Comparison of ENCODE assay signal across 8 cellular contexts in genomic region chr2:27891063-27891819, GRCh38. TPM values are rescaled to one million over a fixed set of nuclear protein-coding genes. Genes with fewer than 3 reads are reported as not detected.
DNase-seq lines count a peak whose midpoint lies in the region; ATAC-seq and TF ChIP-seq lines count a peak whose summit lies in the region.

No MANE protein-coding gene starts in this region.

- no peaks in the 10 kb centered on the region for H3K9me2 ChIP-seq in SU-DHL-6 (replicated peaks; ENCODE audit: insufficient read depth, low read length)

- no peaks in the 10 kb centered on the region for H3K36me3 ChIP-seq in SU-DHL-6 (ENCODE audit: low read length)
- H3K36me3 ChIP-seq in trophoblast cell (ENCODE audit: control insufficient read depth in 1 of 2, insufficient read depth in 2 of 2, low read length in 2 of 2): peaks cover 2 to 3% of the 10 kb centered on the region in 2 experiments

- H3K36me3 Mint-ChIP-seq in activated naive CD8-positive, alpha-beta T cell treated with anti-CD3 and anti-CD28 coated beads, Interleukin-2, amount 10 ng/mL, durations not matched to agents 7 days and 5 days: peaks cover 23% of the 10 kb centered on the region
- H3K36me3 Mint-ChIP-seq in type B pancreatic cell: peaks cover 8% of the 10 kb centered on the region

- no peaks in the 10 kb centered on the region for H4K20me1 ChIP-seq in SU-DHL-6 (ENCODE audit: low read depth, low read length)

- peaks cover 41% of the 10 kb centered on the region for H3K4me1 Mint-ChIP-seq in activated naive CD8-positive, alpha-beta T cell treated with anti-CD3 and anti-CD28 coated beads, Interleukin-2, amount 10 ng/mL, durations not matched to agents 7 days and 5 days
- H3K4me1 Mint-ChIP-seq in type B pancreatic cell (ENCODE audit: unreplicated experiment): peaks cover 26% of the 10 kb centered on the region

- peak overlapping the region; percentile 99 for H3K27ac Mint-ChIP-seq in activated naive CD8-positive, alpha-beta T cell treated with anti-CD3 and anti-CD28 coated beads, Interleukin-2, amount 10 ng/mL, durations not matched to agents 7 days and 5 days
- H3K27ac Mint-ChIP-seq in type B pancreatic cell: peak overlapping the region; percentile 99

- H2AK5ac ChIP-seq in trophoblast cell (ENCODE audit: low read length): no peak overlapping the region

- H3K9ac ChIP-seq in SU-DHL-6 (ENCODE audit: low read length) (peak overlapping the region; percentile 77), trophoblast cell (ENCODE audit: low read length) (peak overlapping the region; percentile 79)

- H3K18ac ChIP-seq in trophoblast cell (ENCODE audit: low read length): peak overlapping the region; percentile 71

- no peaks in the 10 kb centered on the region for H3K9me3 ChIP-seq in SU-DHL-6 (ENCODE audit: insufficient read depth, low read length)
- H3K9me3 ChIP-seq in trophoblast cell (ENCODE audit: insufficient read depth, low read depth, low read length): no peaks in the 10 kb centered on the region

- H3K27me3 Mint-ChIP-seq in activated naive CD8-positive, alpha-beta T cell treated with anti-CD3 and anti-CD28 coated beads, Interleukin-2, amount 10 ng/mL, durations not matched to agents 7 days and 5 days: no peaks in the 10 kb centered on the region
- peaks cover 3% of the 10 kb centered on the region for H3K27me3 Mint-ChIP-seq in type B pancreatic cell

- H3K4me2 ChIP-seq in SU-DHL-6 (ENCODE audit: low read depth, low read length, poor library complexity, severe bottlenecking) (peak overlapping the region; percentile 56), trophoblast cell (ENCODE audit: low read length) (peak overlapping the region; percentile 66)

- peaks cover 22% of the 10 kb centered on the region for H3F3A ChIP-seq in SU-DHL-6 (ENCODE audit: insufficient read depth)

- H3K27ac ChIP-seq in C4-2B (peak overlapping the region; percentile 83), SU-DHL-6 (ENCODE audit: low read depth, low read length) (peak overlapping the region; percentile 69), trophoblast cell (ENCODE audit: low read depth, low read length) (peak overlapping the region; percentile 41)

- peak overlapping the region; percentile 34 for H2BK12ac ChIP-seq in trophoblast cell (ENCODE audit: low read length)

- TF ChIP-seq CTCF in C4-2B (conservative IDR thresholded peaks at IDR 0.05) (no peak), SU-DHL-6 (IDR thresholded peaks at IDR 0.05; ENCODE audit: insufficient read depth, low read length, poor library complexity, severe bottlenecking) (no peak), type B pancreatic cell (conservative IDR thresholded peaks at IDR 0.05) (no peak)

- peaks cover 12% of the 10 kb centered on the region for H3K79me1 ChIP-seq in trophoblast cell (ENCODE audit: low read length)

- WGBS in trophoblast cell (ENCODE audit: extremely low coverage, insufficient coverage, insufficient read length): no CpG with 5 or more reads among the region's 21 CpGs

- ATAC-seq in GM21381 (IDR thresholded peaks at IDR 0.05; ENCODE audit: unreplicated experiment) (peak; percentile 22), Right ventricle myocardium inferior (peak; percentile 30)
- ATAC-seq in activated naive CD8-positive, alpha-beta T cell treated with anti-CD3 and anti-CD28 coated beads, Interleukin-2, amount 10 ng/mL, durations not matched to agents 7 days and 5 days (ENCODE audit: low read depth): no peak

- H3K14ac ChIP-seq in trophoblast cell (ENCODE audit: low read length): peak overlapping the region; percentile 65

- peak overlapping the region; percentile 91 for H3K4me3 ChIP-seq in Jurkat, Clone E6-1 (ENCODE audit: low read length)
- peak overlapping the region; percentile 73 for H3K4me3 ChIP-seq in SU-DHL-6 (ENCODE audit: insufficient read depth, low read length, poor library complexity, severe bottlenecking)
- H3K4me3 ChIP-seq in trophoblast cell (ENCODE audit: low read depth, low read length): peak overlapping the region; percentile 90

- peak overlapping the region; percentile 1 for H2BK5ac ChIP-seq in trophoblast cell (ENCODE audit: low read depth, low read length, poor library complexity)

- peaks cover 0 to 6% of the 10 kb centered on the region in 2 experiments for H3K4me1 ChIP-seq in trophoblast cell (ENCODE audit: control insufficient read depth in 1 of 2, insufficient read depth in 2 of 2, low read length in 2 of 2)

- H3K79me2 ChIP-seq in SU-DHL-6 (ENCODE audit: insufficient read depth, low read length) (peaks cover 13% of the 10 kb centered on the region), trophoblast cell (ENCODE audit: control insufficient read depth, insufficient read depth, low read length, poor library complexity) (peaks cover 7% of the 10 kb centered on the region)

- peak overlapping the region; percentile 81 for H4K8ac ChIP-seq in trophoblast cell (ENCODE audit: low read depth, low read length)

- intact Hi-C loops in Right ventricle myocardium inferior (cut with DNase I): loop anchor here (5.0 to 10.0 kb wide), 3 partner anchors 61 to 144 kb away; partner anchors contain the start of gene MRPL33

- H3K4me3 Mint-ChIP-seq in activated naive CD8-positive, alpha-beta T cell treated with anti-CD3 and anti-CD28 coated beads, Interleukin-2, amount 10 ng/mL, durations not matched to agents 7 days and 5 days: peak overlapping the region; percentile 97
- H3K4me3 Mint-ChIP-seq in type B pancreatic cell: peak overlapping the region; percentile 100

- H3K27me3 ChIP-seq in SU-DHL-6 (ENCODE audit: low read length) (no peaks in the 10 kb centered on the region), trophoblast cell (ENCODE audit: insufficient read depth, low read length) (no peaks in the 10 kb centered on the region)

- H3K23ac ChIP-seq in trophoblast cell (ENCODE audit: low read length): no peak overlapping the region

- H2BK120ac ChIP-seq in trophoblast cell (ENCODE audit: insufficient read depth, low read length, poor library complexity): peak overlapping the region; percentile 34

- peak; percentile 71 for DNase-seq in Jurkat, Clone E6-1 (ENCODE audit: low read depth, low spot score)
- peak; percentile 85 for DNase-seq in activated naive CD8-positive, alpha-beta T cell treated with anti-CD3 and anti-CD28 coated beads, Interleukin-2, amount 10 ng/mL, durations not matched to agents 7 days and 5 days
- DNase-seq in Right ventricle myocardium inferior (ENCODE audit: missing footprints) (peak; percentile 90), trophoblast cell (peak; percentile 42 to 67), type B pancreatic cell (ENCODE audit: extremely low spot score, unreplicated experiment) (no peak)

- H3K4ac ChIP-seq in trophoblast cell (ENCODE audit: low read depth, low read length): peak overlapping the region; percentile 9

- H3K9me3 Mint-ChIP-seq in activated naive CD8-positive, alpha-beta T cell treated with anti-CD3 and anti-CD28 coated beads, Interleukin-2, amount 10 ng/mL, durations not matched to agents 7 days and 5 days: no peaks in the 10 kb centered on the region
- H3K9me3 Mint-ChIP-seq in type B pancreatic cell: no peaks in the 10 kb centered on the region

- POLR2A ChIA-PET in activated naive CD8-positive, alpha-beta T cell treated with anti-CD3 and anti-CD28 coated beads, Interleukin-2, amount 10 ng/mL, durations not matched to agents 7 days and 5 days (lab: Charles Lee): interaction anchor here (0.6 to 2.0 kb wide), 10 partner anchors 8 to 518 kb away, joined by 3 to 9 read pairs (median 6); no protein-coding TSS in a partner anchor

- H4K91ac ChIP-seq in trophoblast cell (ENCODE audit: low read depth, low read length): peak overlapping the region; percentile 63

- H2AFZ ChIP-seq in SU-DHL-6 (ENCODE audit: low read depth, low read length, severe bottlenecking) (peak overlapping the region; percentile 79), trophoblast cell (ENCODE audit: insufficient read depth, low read length, poor library complexity) (peak overlapping the region; percentile 68)

- H4K12ac ChIP-seq in trophoblast cell (ENCODE audit: low read depth, low read length): peak overlapping the region; percentile 49

RNA-seq across cellular contexts. Expression of gene BABAM2, which starts 0.7 kb away (rescaled TPM):
- 35.5 TPM for polyA plus RNA-seq in Jurkat, Clone E6-1 (2012; ENCODE audit: insufficient read depth, insufficient read length)
- 10 to 100 TPM; 50.7 to 51.0 TPM for total RNA-seq in activated naive CD8-positive, alpha-beta T cell treated with anti-CD3 and anti-CD28 coated beads, Interleukin-2, amount 10 ng/mL, durations not matched to agents 7 days and 5 days
- total RNA-seq in Right ventricle myocardium inferior: 53.0 TPM
- 27.7 and 29.7 TPM in 2 replicates for polyA plus RNA-seq in trophoblast cell (2013)
- total RNA-seq in type B pancreatic cell (ENCODE audit: low replicate concordance): 26.1 and 30.4 TPM in 2 replicates

RNA-seq across cellular contexts. Expression of gene RBKS, which starts 1.1 kb away (rescaled TPM):
- 1.7 TPM for polyA plus RNA-seq in Jurkat, Clone E6-1 (2012; ENCODE audit: insufficient read depth, insufficient read length)
- 1 to 10 TPM; 2.3 to 3.5 TPM for total RNA-seq in activated naive CD8-positive, alpha-beta T cell treated with anti-CD3 and anti-CD28 coated beads, Interleukin-2, amount 10 ng/mL, durations not matched to agents 7 days and 5 days
- total RNA-seq in Right ventricle myocardium inferior (4.0 TPM), type B pancreatic cell (ENCODE audit: low replicate concordance) (2.6 and 3.2 TPM in 2 replicates)
- polyA plus RNA-seq in trophoblast cell (2013): 1.6 TPM in 2 replicates
